In genomic region chr1:110618668-110619067, GRCh38 we compare ENCODE assay signal across 9 cellular contexts. TPM values are rescaled to one million over a fixed set of nuclear protein-coding genes. Genes with fewer than 3 reads are reported as not detected.
"Had no signal": no experiment of that assay in that cellular context is flagged by ENCODE, and none has a peak within 500 bp of the region (broad histone marks: within the 10 kb centered on the region; RNA-seq: fewer than 3 reads in every experiment).

No MANE protein-coding gene starts in this region.

- H3K9me3 Mint-ChIP-seq: activated naive CD4-positive, alpha-beta T cell treated with anti-CD3 and anti-CD28 coated beads, Interleukin-2, amount 50 U/mL, for 72 hours had no signal

- H3K36me3 Mint-ChIP-seq: activated naive CD4-positive, alpha-beta T cell treated with anti-CD3 and anti-CD28 coated beads, Interleukin-2, amount 50 U/mL, for 72 hours; brain had no signal

- H3K27me3 Mint-ChIP-seq: memory B cell had no signal

RNA-seq across cellular contexts. Expression of gene KCNA2, which starts 12.5 kb away (rescaled TPM):
- total RNA-seq: endothelial cell of umbilical vein, fibroblast of villous mesenchyme, glomerular endothelial cell, SJSA1 had no signal
- polyA plus RNA-seq: endothelial cell of umbilical vein had no signal

RNA-seq across cellular contexts. Expression of gene KCNA3, which starts 56.1 kb away (rescaled TPM):
- total RNA-seq: endothelial cell of umbilical vein, glomerular endothelial cell, SJSA1 had no signal
- polyA plus RNA-seq: endothelial cell of umbilical vein, hepatocyte, stomach had no signal
